In the genomic region with DNA sequence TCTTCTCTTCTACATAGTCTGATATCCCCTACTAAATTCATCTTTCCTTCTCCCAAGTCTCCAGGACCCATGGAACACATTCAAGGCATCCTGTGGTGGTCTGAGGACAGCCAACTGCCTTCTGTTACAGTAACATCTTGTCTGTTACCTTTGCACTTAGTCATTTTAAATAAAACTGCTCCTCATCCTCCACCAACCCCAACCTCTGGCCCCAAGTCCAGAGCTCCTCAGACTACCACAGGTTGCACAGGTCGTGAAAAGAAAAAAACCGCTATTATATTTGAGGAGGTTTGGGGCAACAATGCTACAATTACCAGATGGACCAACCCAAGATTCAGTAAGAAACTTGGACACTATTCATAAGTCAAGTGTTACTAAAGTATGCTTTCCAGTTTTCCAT, we compare ENCODE assay signal across 9 cellular contexts.
"Had no signal": no experiment of that assay in that cellular context is flagged by ENCODE, and none has a peak within 500 bp of the region (broad histone marks: within the 10 kb centered on the region; RNA-seq: fewer than 3 reads in every experiment).

No MANE protein-coding gene starts in this region.

- H3K27ac Mint-ChIP-seq: GM23338, HFFc6 had no signal

- DNase-seq: H9, HCEC 1CT, HFFc6, IMR-90, KG1 had no signal

- ATAC-seq: GM23338, K562 had no signal

- H3K4me3 Mint-ChIP-seq: GM23338, H9, HFFc6 had no signal

- H3K9me3 Mint-ChIP-seq: GM23338, H9 had no signal

- FAIRE-seq: H1, H54, K562 had no signal
